9 cellular contexts compared by ENCODE assay signal in genomic region chr5:139341187-139341688, GRCh38. TPM values are rescaled to one million over a fixed set of nuclear protein-coding genes. Genes with fewer than 3 reads are reported as not detected.
DNase-seq lines count a peak whose midpoint lies in the region; ATAC-seq lines count a peak whose summit lies in the region.
"Had no signal": no experiment of that assay in that cellular context is flagged by ENCODE, and none has a peak within 500 bp of the region (broad histone marks: within the 10 kb centered on the region; RNA-seq: fewer than 3 reads in every experiment).

No MANE protein-coding gene starts in this region.

- H3K27me3 ChIP-seq in iPS-18a (ENCODE audit: control insufficient read depth, insufficient read depth, low read length) (no peaks in the 10 kb centered on the region), stomach smooth muscle (ENCODE audit: control insufficient read depth in 1 of 2, insufficient read depth in 2 of 2, low read length in 2 of 2) (no peaks in the 10 kb centered on the region)

- POLR2A ChIA-PET in activated CD4-positive, alpha-beta memory T cell treated with anti-CD3 and anti-CD28 coated beads, Interleukin-2, amount 10 ng/mL, durations not matched to agents 7 days and 5 days (lab: Charles Lee), result interaction anchor here (0.8 to 3.8 kb wide), 37 partner anchors 9 to 793 kb away, joined by 3 to 122 read pairs (median 6); partner anchors contain the start of genes HSPA9, MATR3, MZB1 and PROB1

- H3K9ac ChIP-seq in iPS-18a (ENCODE audit: low read length) (no peak overlapping the region), stomach smooth muscle (ENCODE audit: low read length in 2 of 2) (peak overlapping the region; percentile 60 to 63)

- H3K27ac Mint-ChIP-seq in T-helper 2 cell treated with Interferon-gamma antibody and Interleukin-4, amounts not matched to agents 5 μg/mL and 100 μg/mL, for 36 hours, result peak overlapping the region; percentile 99
- peak overlapping the region; percentile 99 for H3K27ac Mint-ChIP-seq in activated CD4-positive, alpha-beta memory T cell treated with anti-CD3 and anti-CD28 coated beads, Interleukin-2, amount 10 ng/mL, durations not matched to agents 7 days and 5 days

- H3K4me3 ChIP-seq in iPS-18a (ENCODE audit: low read length) (peak overlapping the region; percentile 86), stomach smooth muscle (ENCODE audit: low read length in 2 of 2) (peak overlapping the region; percentile 98 to 99)

- H3K27me3 Mint-ChIP-seq in T-helper 2 cell treated with Interferon-gamma antibody and Interleukin-4, amounts not matched to agents 5 μg/mL and 100 μg/mL, for 36 hours (ENCODE audit: low read depth), result no peaks in the 10 kb centered on the region
- no peaks in the 10 kb centered on the region for H3K27me3 Mint-ChIP-seq in activated CD4-positive, alpha-beta memory T cell treated with anti-CD3 and anti-CD28 coated beads, Interleukin-2, amount 10 ng/mL, durations not matched to agents 7 days and 5 days

- no peaks in the 10 kb centered on the region for H3K9me3 Mint-ChIP-seq in T-helper 2 cell treated with Interferon-gamma antibody and Interleukin-4, amounts not matched to agents 5 μg/mL and 100 μg/mL, for 36 hours
- no peaks in the 10 kb centered on the region for H3K9me3 Mint-ChIP-seq in activated CD4-positive, alpha-beta memory T cell treated with anti-CD3 and anti-CD28 coated beads, Interleukin-2, amount 10 ng/mL, durations not matched to agents 7 days and 5 days

- H3K36me3 ChIP-seq in iPS-18a (ENCODE audit: control insufficient read depth, low read depth, low read length) (no peaks in the 10 kb centered on the region), stomach smooth muscle (ENCODE audit: control insufficient read depth in 2 of 2, insufficient read depth in 2 of 2, low read length in 2 of 2) (no peaks in the 10 kb centered on the region)

- H3K4me3 Mint-ChIP-seq in T-helper 2 cell treated with Interferon-gamma antibody and Interleukin-4, amounts not matched to agents 5 μg/mL and 100 μg/mL, for 36 hours, result peak overlapping the region; percentile 96
- peak overlapping the region; percentile 98 for H3K4me3 Mint-ChIP-seq in activated CD4-positive, alpha-beta memory T cell treated with anti-CD3 and anti-CD28 coated beads, Interleukin-2, amount 10 ng/mL, durations not matched to agents 7 days and 5 days

- DNase-seq in T-helper 2 cell treated with Interferon-gamma antibody and Interleukin-4, amounts not matched to agents 5 μg/mL and 100 μg/mL, for 36 hours (ENCODE audit: low spot score), result no peak
- DNase-seq in T-helper 2 cell (no peak), NCI-H774 (lab: John Stamatoyannopoulos, UW) (no peak), NCI-H1092 treated with DMSO at 0.1 percent for 48 hours (lab: John Stamatoyannopoulos, UW) (no peak)
- DNase-seq in activated CD4-positive, alpha-beta memory T cell treated with anti-CD3 and anti-CD28 coated beads, Interleukin-2, amount 10 ng/mL, durations not matched to agents 7 days and 5 days, result no peak

- CTCF ChIA-PET in activated CD4-positive, alpha-beta memory T cell treated with anti-CD3 and anti-CD28 coated beads, Interleukin-2, amount 10 ng/mL, durations not matched to agents 7 days and 5 days (lab: Charles Lee), result interaction anchor here (0.8 to 3.2 kb wide), 14 partner anchors 8 to 798 kb away, joined by 3 to 23 read pairs (median 5); partner anchors contain the start of genes ETF1, MATR3 and MZB1

- H3K36me3 Mint-ChIP-seq in T-helper 2 cell treated with Interferon-gamma antibody and Interleukin-4, amounts not matched to agents 5 μg/mL and 100 μg/mL, for 36 hours (ENCODE audit: low read depth), result peaks cover 21% of the 10 kb centered on the region
- H3K36me3 Mint-ChIP-seq in activated CD4-positive, alpha-beta memory T cell treated with anti-CD3 and anti-CD28 coated beads, Interleukin-2, amount 10 ng/mL, durations not matched to agents 7 days and 5 days (ENCODE audit: low read depth), result peaks cover 25% of the 10 kb centered on the region

- H3K27ac ChIP-seq in iPS-18a (ENCODE audit: low read length) (no peak overlapping the region), stomach smooth muscle (ENCODE audit: low read length) (peak overlapping the region; percentile 97)

- no peaks in the 10 kb centered on the region for H3K9me3 ChIP-seq in iPS-18a (ENCODE audit: control insufficient read depth, low read depth, low read length)
- H3K9me3 ChIP-seq in stomach smooth muscle (ENCODE audit: control insufficient read depth in 2 of 2, low read length in 2 of 2), result no peaks in the 10 kb centered on the region

- H3K4me1 Mint-ChIP-seq in T-helper 2 cell treated with Interferon-gamma antibody and Interleukin-4, amounts not matched to agents 5 μg/mL and 100 μg/mL, for 36 hours (ENCODE audit: low read depth), result peaks cover 33% of the 10 kb centered on the region
- peaks cover 49% of the 10 kb centered on the region for H3K4me1 Mint-ChIP-seq in activated CD4-positive, alpha-beta memory T cell treated with anti-CD3 and anti-CD28 coated beads, Interleukin-2, amount 10 ng/mL, durations not matched to agents 7 days and 5 days

- ATAC-seq in GM19395 (IDR thresholded peaks at IDR 0.05; ENCODE audit: unreplicated experiment), result no peak

- H3K4me1 ChIP-seq in iPS-18a (ENCODE audit: control insufficient read depth, low read depth, low read length), result peaks cover 8% of the 10 kb centered on the region
- peaks cover 15% of the 10 kb centered on the region for H3K4me1 ChIP-seq in stomach smooth muscle (ENCODE audit: control insufficient read depth, insufficient read depth, low read length)

RNA-seq across cellular contexts. Expression of gene PAIP2, which starts 0.4 kb away (rescaled TPM):
- 100 to 1,000 TPM; 127 to 130 TPM for total RNA-seq in activated CD4-positive, alpha-beta memory T cell treated with anti-CD3 and anti-CD28 coated beads, Interleukin-2, amount 10 ng/mL, durations not matched to agents 7 days and 5 days

RNA-seq across cellular contexts. Expression of gene SLC23A1, which starts 41.9 kb away (rescaled TPM):
- 1 to 10 TPM; 1.0 to 1.8 TPM for total RNA-seq in activated CD4-positive, alpha-beta memory T cell treated with anti-CD3 and anti-CD28 coated beads, Interleukin-2, amount 10 ng/mL, durations not matched to agents 7 days and 5 days
- total RNA-seq: SK-MEL-5 had no signal

RNA-seq across cellular contexts. Expression of gene MATR3, which starts 47.7 kb away (rescaled TPM):
- total RNA-seq in activated CD4-positive, alpha-beta memory T cell treated with anti-CD3 and anti-CD28 coated beads, Interleukin-2, amount 10 ng/mL, durations not matched to agents 7 days and 5 days, result 100 to 1,000 TPM; 168 to 193 TPM

RNA-seq across cellular contexts. Expression of gene MZB1, which starts 48.5 kb away (rescaled TPM):
- total RNA-seq in activated CD4-positive, alpha-beta memory T cell treated with anti-CD3 and anti-CD28 coated beads, Interleukin-2, amount 10 ng/mL, durations not matched to agents 7 days and 5 days, result 10 to 100 TPM; 48.1 TPM
- total RNA-seq: SK-MEL-5 had no signal

RNA-seq across cellular contexts. Expression of gene PROB1, which starts 53.7 kb away (rescaled TPM):
- 1 to 10 TPM; 5.5 TPM for total RNA-seq in activated CD4-positive, alpha-beta memory T cell treated with anti-CD3 and anti-CD28 coated beads, Interleukin-2, amount 10 ng/mL, durations not matched to agents 7 days and 5 days
